ENCODE assay signal across 14 cellular contexts in genomic region chr10:128287921-128288320, GRCh38.
DNase-seq lines count a peak whose midpoint lies in the region; ATAC-seq and TF ChIP-seq lines count a peak whose summit lies in the region.
"Had no signal": no experiment of that assay in that cellular context is flagged by ENCODE, and none has a peak within 500 bp of the region (broad histone marks: within the 10 kb centered on the region; RNA-seq: fewer than 3 reads in every experiment).

No MANE protein-coding gene starts in this region.

- H3K36me3 Mint-ChIP-seq in WTC11 (peaks cover 18% of the 10 kb centered on the region), glutamatergic neuron (ENCODE audit: unreplicated experiment) (peaks cover 31% of the 10 kb centered on the region), nephron (ENCODE audit: low read depth) (no peaks in the 10 kb centered on the region)
- H3K36me3 Mint-ChIP-seq: CD14-positive monocyte; CD8-positive, alpha-beta T cell; IgD-negative memory B cell had no signal

- no peak overlapping the region for H3K27ac ChIP-seq in caudate nucleus (ENCODE audit: low read depth, low read length)

- H3K27ac Mint-ChIP-seq in WTC11 (no peak overlapping the region), glutamatergic neuron (ENCODE audit: unreplicated experiment) (no peak overlapping the region), nephron (no peak overlapping the region)
- H3K27ac Mint-ChIP-seq: CD8-positive, alpha-beta T cell; IgD-negative memory B cell had no signal

- CTCF ChIA-PET in WTC11 (lab: Charles Lee): interaction anchor here (0.9 to 2.2 kb wide), 3 partner anchors 20 to 77 kb away, joined by 3 to 5 read pairs (median 5); no protein-coding TSS in a partner anchor

- H3K9me3 Mint-ChIP-seq in WTC11 (peaks cover 30% of the 10 kb centered on the region), glutamatergic neuron (ENCODE audit: unreplicated experiment) (peaks cover 2% of the 10 kb centered on the region), nephron (peaks cover 20% of the 10 kb centered on the region)

- no peak for DNase-seq in WTC11 (ENCODE audit: low spot score)
- DNase-seq in glutamatergic neuron: no peak
- peak; percentile 39 for DNase-seq in superior temporal gyrus (ENCODE audit: extremely low spot score)
- no peak for DNase-seq in caudate nucleus (lab: John Stamatoyannopoulos, UW)
- DNase-seq in HuH-7 (ENCODE audit: low spot score): no peak
- DNase-seq in activated CD4-positive, alpha-beta T cell treated with anti-CD3 and anti-CD28 coated beads for 1 hour: no peak
- DNase-seq: CD8-positive, alpha-beta T cell; COR-L47; DND-41; GDM1; H7 had no signal

- H3K4me1 Mint-ChIP-seq in WTC11: peaks cover 11% of the 10 kb centered on the region
- H3K4me1 Mint-ChIP-seq in glutamatergic neuron (ENCODE audit: low read depth, unreplicated experiment): peaks cover 2% of the 10 kb centered on the region
- peaks cover 11% of the 10 kb centered on the region for H3K4me1 Mint-ChIP-seq in nephron
- H3K4me1 Mint-ChIP-seq: CD14-positive monocyte, IgD-negative memory B cell had no signal

- no peak for ATAC-seq in WTC11
- ATAC-seq: CD8-positive, alpha-beta T cell had no signal

- TF ChIP-seq CTCF in WTC11 (IDR thresholded peaks at IDR 0.05): no peak
- TF ChIP-seq CTCF in glutamatergic neuron (IDR thresholded peaks at IDR 0.05; ENCODE audit: partially characterized antibody, unreplicated experiment): no peak
- TF ChIP-seq CTCF in nephron (IDR thresholded peaks at IDR 0.05; ENCODE audit: unreplicated experiment in 3 of 3): no peak

- H3K4me3 Mint-ChIP-seq in WTC11 (peak overlapping the region; percentile 61), glutamatergic neuron (ENCODE audit: unreplicated experiment) (peak overlapping the region; percentile 36), nephron (peak overlapping the region; percentile 38 to 69 (median 57))
- H3K4me3 Mint-ChIP-seq: CD8-positive, alpha-beta T cell had no signal

- POLR2A ChIA-PET in WTC11 (lab: Charles Lee): no interaction called here

- peaks cover 57% of the 10 kb centered on the region for H3K27me3 Mint-ChIP-seq in WTC11 (ENCODE audit: low read depth)
- H3K27me3 Mint-ChIP-seq in glutamatergic neuron (ENCODE audit: unreplicated experiment): peaks cover 9% of the 10 kb centered on the region
- H3K27me3 Mint-ChIP-seq in nephron (ENCODE audit: low read depth): peaks cover 82% of the 10 kb centered on the region

TF ChIP-seq in WTC11, 78 proteins besides CTCF, POLR2A, EP300 and RAD21:
- TF ChIP-seq ERG (CRISPR knock-in tag; IDR thresholded peaks at IDR 0.05) (no peak), FOXP4 (CRISPR knock-in tag; IDR thresholded peaks at IDR 0.05) (no peak), GTF2I (CRISPR knock-in tag; conservative IDR thresholded peaks at IDR 0.05) (no peak), E2F1 (CRISPR knock-in tag; IDR thresholded peaks at IDR 0.05) (no peak), STAT6 (CRISPR knock-in tag; conservative IDR thresholded peaks at IDR 0.05; ENCODE audit: low read depth) (no peak), USF2 (CRISPR knock-in tag; IDR thresholded peaks at IDR 0.05) (no peak)
TF ChIP-seq in WTC11: peak in this region for 0.
